24 cellular contexts compared by ENCODE assay signal in genomic region chr16:15444264-15444663, GRCh38. TPM values are rescaled to one million over a fixed set of nuclear protein-coding genes. Genes with fewer than 3 reads are reported as not detected.
A peak's percentile ranks its signal among the peaks of the same experiment; 100 is the strongest.
DNase-seq lines count a peak whose midpoint lies in the region; ATAC-seq, FAIRE-seq and TF ChIP-seq lines count a peak whose summit lies in the region.
"Had no signal": no experiment of that assay in that cellular context is flagged by ENCODE, and none has a peak within 500 bp of the region (broad histone marks: within the 10 kb centered on the region; RNA-seq: fewer than 3 reads in every experiment).

No MANE protein-coding gene starts in this region.

- H3K4me1 Mint-ChIP-seq in WTC11 = no peaks in the 10 kb centered on the region
- H3K4me1 Mint-ChIP-seq in activated CD4-positive, alpha-beta T cell treated with anti-CD3 and anti-CD28 coated beads for 36 hours = peaks cover 2% of the 10 kb centered on the region
- H3K4me1 Mint-ChIP-seq: GM23338 had no signal

- H3K9me3 ChIP-seq in A549 (peaks cover 9% of the 10 kb centered on the region; the same call in 1 of the 3 replicates), H1 (ENCODE audit: insufficient read depth in 2 of 2, low read depth in 1 of 2, low read length in 1 of 2) (no peaks in the 10 kb centered on the region), right lobe of liver (peaks cover 0 to 5% (median 0%) of the 10 kb centered on the region in 4 donors), ovary (no peaks in the 10 kb centered on the region)
- H3K9me3 ChIP-seq: HAP-1 had no signal

- H2BK5ac ChIP-seq in H1 (ENCODE audit: low read depth, low read length) = no peak overlapping the region

- H3K23ac ChIP-seq in H1 (ENCODE audit: insufficient read length) = no peak overlapping the region

- H3K4me3 Mint-ChIP-seq in WTC11 = no peak overlapping the region
- no peak overlapping the region for H3K4me3 Mint-ChIP-seq in activated CD4-positive, alpha-beta T cell treated with anti-CD3 and anti-CD28 coated beads for 36 hours
- H3K4me3 Mint-ChIP-seq: CD4-positive, alpha-beta memory T cell; GM23338 had no signal

- no peaks in the 10 kb centered on the region for H3K27me3 Mint-ChIP-seq in WTC11 (ENCODE audit: low read depth)
- H3K27me3 Mint-ChIP-seq in activated CD4-positive, alpha-beta T cell treated with anti-CD3 and anti-CD28 coated beads for 36 hours = peaks cover 2% of the 10 kb centered on the region

- no peak overlapping the region for H3K18ac ChIP-seq in H1 (ENCODE audit: extremely low read depth, low read length)

- TF ChIP-seq RAD21 in A549 (conservative IDR thresholded peaks at IDR 0.05 in 1 of 2, IDR thresholded peaks at IDR 0.05 in 1 of 2) (no peak), H1 (IDR thresholded peaks at IDR 0.05 in 1 of 2, conservative IDR thresholded peaks at IDR 0.05 in 1 of 2; ENCODE audit: low read depth in 2 of 2, low read length in 2 of 2) (no peak)

- no peaks in the 10 kb centered on the region for H3K27me3 ChIP-seq in H1 (replicated peaks in 1 of 4; ENCODE audit: control insufficient read depth in 3 of 4, extremely low read depth in 1 of 4, insufficient read depth in 3 of 4, low read length in 3 of 4)
- no peaks in the 10 kb centered on the region for H3K27me3 ChIP-seq in right lobe of liver
- H3K27me3 ChIP-seq in ovary = no peaks in the 10 kb centered on the region

- CTCF ChIA-PET in A549 (lab: Yijun Ruan, JAX) = interaction anchor here (0.6 to 1.6 kb wide), 5 partner anchors 13 to 106 kb away, joined by 3 to 7 read pairs (median 4); no protein-coding TSS in a partner anchor
- CTCF ChIA-PET in WTC11 (lab: Charles Lee) = interaction anchor here (0.5 to 0.8 kb wide), 2 partner anchors 35 to 107 kb away, joined by 3 to 4 read pairs; no protein-coding TSS in a partner anchor
- CTCF ChIA-PET in H1 (lab: Charles Lee; ENCODE audit: partially characterized antibody) = no interaction called here
- CTCF ChIA-PET in activated CD4-positive, alpha-beta T cell treated with anti-CD3 and anti-CD28 coated beads for 36 hours (lab: Charles Lee) = no interaction called here

- no peak for TF ChIP-seq EP300 in A549 (IDR thresholded peaks at IDR 0.05)
- TF ChIP-seq EP300 in H1 (IDR thresholded peaks at IDR 0.05; ENCODE audit: borderline replicate concordance in 1 of 2, low read depth in 2 of 2, low read length in 2 of 2) = no peak
- TF ChIP-seq EP300 in ovary (IDR thresholded peaks at IDR 0.05) = no peak

- H4K8ac ChIP-seq in H1 (ENCODE audit: extremely low read depth, insufficient read depth, low read length) = no peak overlapping the region

- no peak for TF ChIP-seq POLR2A in A549 (IDR thresholded peaks at IDR 0.05; ENCODE audit: low read length)
- no peak for TF ChIP-seq POLR2A in H1 (IDR thresholded peaks at IDR 0.05; ENCODE audit: control extremely low read depth in 1 of 2, low read depth in 2 of 2, low read length in 2 of 2)
- no peak for TF ChIP-seq POLR2A in right lobe of liver (IDR thresholded peaks at IDR 0.05)
- no peak for TF ChIP-seq POLR2A in ovary (IDR thresholded peaks at IDR 0.05)

- POLR2A ChIA-PET in A549 (lab: Yijun Ruan, JAX) (interaction anchor here (1.1 to 1.4 kb wide), 2 partner anchors 10 to 47 kb away, joined by 3 to 4 read pairs; partner anchors contain the start of gene BMERB1), WTC11 (lab: Charles Lee) (no interaction called here), H1 (lab: Charles Lee; ENCODE audit: partially characterized antibody) (interaction anchor here (0.6 kb wide), 1 partner anchor 553 kb away, joined by 4 read pairs; no protein-coding TSS in a partner anchor)
- POLR2A ChIA-PET in activated CD4-positive, alpha-beta T cell treated with anti-CD3 and anti-CD28 coated beads for 36 hours (lab: Charles Lee) = interaction anchor here (0.6 to 0.7 kb wide), 2 partner anchors 36 to 612 kb away, joined by 3 to 4 read pairs; no protein-coding TSS in a partner anchor

- H3K36me3 Mint-ChIP-seq in WTC11 = 0 out of 2 replicates have a peak, but pooled peaks cover 3% of the 10 kb centered on the region
- no peaks in the 10 kb centered on the region for H3K36me3 Mint-ChIP-seq in activated CD4-positive, alpha-beta T cell treated with anti-CD3 and anti-CD28 coated beads for 36 hours (ENCODE audit: low read depth)
- H3K36me3 Mint-ChIP-seq: CD4-positive, alpha-beta memory T cell had no signal

- H4K91ac ChIP-seq in H1 (replicated peaks; ENCODE audit: insufficient read length, low read length) = no peak overlapping the region

- H2BK15ac ChIP-seq in H1 (ENCODE audit: low read length) = no peak overlapping the region

- DNase-seq in A549 (ENCODE audit: low read depth in 1 of 2, low spot score in 1 of 2) (no peak), WTC11 (ENCODE audit: low spot score) (no peak), H1 (ENCODE audit: low read depth in 1 of 2, low spot score in 2 of 2) (no peak), right lobe of liver (no peak), SK-N-DZ (ENCODE audit: low spot score) (no peak), ovary (no peak)
- no peak for DNase-seq in activated CD4-positive, alpha-beta T cell treated with anti-CD3 and anti-CD28 coated beads for 36 hours
- DNase-seq: ACHN; AML-193; C1 segment of cervical spinal cord; Calu3; CD4-positive, alpha-beta memory T cell; COR-L47; DMS53; DMS79 treated with DMSO at 0.1 percent for 48 hours; GF-D8 had no signal

- no peak overlapping the region for H3K9ac ChIP-seq in H1 (replicated peaks in 1 of 4; ENCODE audit: extremely low read depth in 1 of 4, low read depth in 3 of 4, low read length in 3 of 4)

- H3K14ac ChIP-seq in H1 (ENCODE audit: insufficient read length) = no peak overlapping the region

- peaks cover 13% of the 10 kb centered on the region for H3K9me3 Mint-ChIP-seq in WTC11
- no peaks in the 10 kb centered on the region for H3K9me3 Mint-ChIP-seq in activated CD4-positive, alpha-beta T cell treated with anti-CD3 and anti-CD28 coated beads for 36 hours (ENCODE audit: low read depth)

- H2AFZ ChIP-seq in H1 (ENCODE audit: low read length) = no peak overlapping the region
- H2AFZ ChIP-seq: GM23338 had no signal

- H3K4me1 ChIP-seq in A549 (peaks cover 43% of the 10 kb centered on the region), H1 (replicated peaks in 1 of 4; ENCODE audit: control insufficient read depth in 3 of 4, insufficient read depth in 4 of 4, low read length in 3 of 4) (no peaks in the 10 kb centered on the region), right lobe of liver (peaks cover 0 to 31% (median 13%) of the 10 kb centered on the region in 4 donors), ovary (ENCODE audit: insufficient read depth) (peaks cover 5% of the 10 kb centered on the region)
- H3K4me1 ChIP-seq: HAP-1 had no signal

- H3K56ac ChIP-seq in H1 (replicated peaks; ENCODE audit: insufficient read length, low read depth, low read length) = no peak overlapping the region

- FAIRE-seq in A549 (lab: Jason Lieb, UNC) (no peak), H1 (lab: Jason Lieb, UNC) (no peak)
- FAIRE-seq: A204.1, GM12891, GM18507, H54 had no signal

- no peak overlapping the region for H4K5ac ChIP-seq in H1 (ENCODE audit: insufficient read length, low read depth, low read length)

- TF ChIP-seq CTCF in A549 (IDR thresholded peaks at IDR 0.05) (no peak), WTC11 (IDR thresholded peaks at IDR 0.05) (no peak), H1 (IDR thresholded peaks at IDR 0.05; ENCODE audit: control extremely low read depth in 1 of 3, insufficient read depth in 1 of 3, low read depth in 1 of 3, low read length in 3 of 3) (no peak), right lobe of liver (IDR thresholded peaks at IDR 0.05) (no peak), ovary (IDR thresholded peaks at IDR 0.05) (no peak)

- no peak overlapping the region for H2BK20ac ChIP-seq in H1 (ENCODE audit: low read length)

- peaks cover 0 to 1% of the 10 kb centered on the region in 2 experiments for H4K20me1 ChIP-seq in H1 (replicated peaks in 1 of 2; ENCODE audit: control insufficient read depth in 1 of 2, insufficient read depth in 2 of 2, low read length in 2 of 2)

- H3K4ac ChIP-seq in H1 (replicated peaks; ENCODE audit: insufficient read length, low read depth, low read length) = no peak overlapping the region

- ATAC-seq in A549 (no peak), WTC11 (no peak), right lobe of liver (no peak), HG02763 (IDR thresholded peaks at IDR 0.05; ENCODE audit: unreplicated experiment) (no peak)
- ATAC-seq in activated CD4-positive, alpha-beta T cell treated with anti-CD3 and anti-CD28 coated beads for 36 hours = no peak
- ATAC-seq: GM23338 had no signal

- H3K27ac ChIP-seq in A549 = peak overlapping the region in 1 of 2 experiments; percentile 85; a peak in 1 of 6 replicates
- no peak overlapping the region for H3K27ac ChIP-seq in H1 (ENCODE audit: low read depth, low read length)
- H3K27ac ChIP-seq in right lobe of liver = peak overlapping the region in 2 of 3 donors; percentile 31 to 58
- H3K27ac ChIP-seq in ovary = no peak overlapping the region
- H3K27ac ChIP-seq: 22Rv1 had no signal

- no peak overlapping the region for H3K4me3 ChIP-seq in A549
- H3K4me3 ChIP-seq in H1 (ENCODE audit: extremely low read depth in 1 of 4, insufficient read depth in 2 of 4, low read depth in 3 of 4, low read length in 4 of 4) = no peak overlapping the region
- H3K4me3 ChIP-seq in right lobe of liver = no peak overlapping the region
- no peak overlapping the region for H3K4me3 ChIP-seq in ovary
- H3K4me3 ChIP-seq: GM23338, HAP-1 had no signal

- no peak overlapping the region for H3K4me2 ChIP-seq in A549
- no peak overlapping the region for H3K4me2 ChIP-seq in H1 (ENCODE audit: insufficient read depth in 1 of 2, low read depth in 2 of 2, low read length in 2 of 2)
- H3K4me2 ChIP-seq: GM23338 had no signal

- H3K79me1 ChIP-seq in H1 (ENCODE audit: low read depth, low read length) = no peaks in the 10 kb centered on the region

- 98% methylated on average over 3 of the region's 3 CpGs for WGBS in A549 (ENCODE audit: missing lambda C conversion rate)
- WGBS in H1 (ENCODE audit: extremely low coverage in 1 of 2, insufficient coverage in 1 of 2, insufficient read length in 1 of 2, insufficient replicate concordance in 2 of 2, low coverage in 1 of 2, low lambda C conversion rate in 2 of 2, missing lambda C conversion rate in 1 of 2), 2 experiments = 92% methylated on average over 3 of the region's 3 CpGs; no CpG with 5 or more reads in 1 of the 2 experiments
- 46% methylated on average over 3 of the region's 3 CpGs for WGBS in right lobe of liver (ENCODE audit: insufficient coverage, low coverage, low lambda C conversion rate, missing lambda C conversion rate)
- 92 to 95% (median 95%) methylated on average over 3 of the region's 3 CpGs for WGBS in ovary, 3 donors

- H3K79me2 ChIP-seq in H1 (ENCODE audit: control insufficient read depth in 1 of 2, insufficient read depth in 2 of 2, low read length in 2 of 2) = peaks cover 0 to 6% of the 10 kb centered on the region in 2 experiments; a peak in 1 of 4 replicates

- no peaks in the 10 kb centered on the region for H3K36me3 ChIP-seq in H1 (ENCODE audit: control insufficient read depth in 2 of 4, insufficient read depth in 4 of 4, low read length in 3 of 4)
- no peaks in the 10 kb centered on the region for H3K36me3 ChIP-seq in right lobe of liver
- H3K36me3 ChIP-seq in ovary = no peaks in the 10 kb centered on the region
- H3K36me3 ChIP-seq: HAP-1 had no signal

- no peak overlapping the region for H2BK12ac ChIP-seq in H1 (ENCODE audit: low read depth, low read length)

- no peak overlapping the region for H3K27ac Mint-ChIP-seq in WTC11
- no peak overlapping the region for H3K27ac Mint-ChIP-seq in activated CD4-positive, alpha-beta T cell treated with anti-CD3 and anti-CD28 coated beads for 36 hours
- H3K27ac Mint-ChIP-seq: CD4-positive, alpha-beta memory T cell; GM23338 had no signal

- no peak overlapping the region for H2BK120ac ChIP-seq in H1 (replicated peaks; ENCODE audit: low read depth, low read length)

- intact Hi-C loops in right lobe of liver (cut with DNase I) = no loop called here
- intact Hi-C loops in activated CD4-positive, alpha-beta T cell treated with anti-CD3 and anti-CD28 coated beads for 36 hours (cut with DNase I, micrococcal nuclease) = no loop called here
- intact Hi-C loops in ovary (cut with DNase I) = no loop called here

- no peak overlapping the region for H2AK5ac ChIP-seq in H1 (ENCODE audit: low read depth, low read length)

- no peaks in the 10 kb centered on the region for H3K23me2 ChIP-seq in H1 (ENCODE audit: low read depth, low read length)

RNA-seq across cellular contexts. Expression of gene BMERB1, which starts 9.9 kb away (rescaled TPM):
- polyA plus RNA-seq in A549 (2011; rRNA removed) = 44.7 and 45.2 TPM in 2 replicates
- 27.1 and 31.5 TPM in 2 replicates for polyA plus RNA-seq in A549 (2012; cell fraction: cytosol; rRNA removed)
- 21.0 and 21.6 TPM in 2 replicates for polyA plus RNA-seq in A549 (2012; cell fraction: nucleus; rRNA removed)
- polyA plus RNA-seq in A549 (2017; fragmentation: RNase III; extraction: RNeasy Plus Mini Kit Qiagen cat#74134 plus additional on column Dnase treatment) = 34.8 to 48.9 TPM (median 47.3 TPM) in 3 replicates
- 34.4 and 40.5 TPM in 2 replicates for polyA minus RNA-seq in A549 (2011; rRNA and poly(A)+ RNA removed)
- 13.6 to 20.5 TPM (median 19.7 TPM) in 3 replicates for total RNA-seq in WTC11 (2021)
- 23.5 and 26.1 TPM in 2 replicates for total RNA-seq in H1 (2021; fragmentation: NEBNext Ultra II Directional; extraction: Animal tissue kit (Norgen Biotek cat#: 25700))
- 27.1 and 29.5 TPM in 2 replicates for polyA plus RNA-seq in H1 (2011; rRNA removed)
- polyA plus RNA-seq in H1 (2011; cell fraction: cytosol; rRNA removed) = 30.0 TPM
- polyA plus RNA-seq in H1 (2011; cell fraction: nucleus; rRNA removed) = 22.4 TPM
- polyA plus RNA-seq in H1 (2012, experiment 1 of 2) = 26.8 to 31.5 TPM (median 28.7 TPM) in 4 replicates
- 10.1 TPM for polyA plus RNA-seq in H1 (2012, experiment 2 of 2)
- 10.8 TPM for polyA plus RNA-seq in H1 (2013, experiment 1 of 2)
- 12.0 TPM for polyA plus RNA-seq in H1 (2013, experiment 2 of 2)
- polyA minus RNA-seq in H1 (2011; rRNA and poly(A)+ RNA removed) = 23.5 and 25.4 TPM in 2 replicates
- 9.5 TPM for polyA minus RNA-seq in H1 (2011; cell fraction: cytosol; rRNA and poly(A)+ RNA removed)
- polyA minus RNA-seq in H1 (2011; cell fraction: nucleus; rRNA and poly(A)+ RNA removed) = 12.5 TPM
- 10 to 100 TPM in 4 of 6 experiments, 1 to 10 TPM in 2; 7.0 to 24.0 (median 10.5) TPM for total RNA-seq in right lobe of liver
- total RNA-seq in activated CD4-positive, alpha-beta T cell treated with anti-CD3 and anti-CD28 coated beads for 36 hours = 10 to 100 TPM; 10.1 to 11.6 TPM
- polyA plus RNA-seq in SK-N-DZ (2014; cell fraction: cytosol; rRNA removed) = 36.7 and 45.9 TPM in 2 replicates
- polyA plus RNA-seq in SK-N-DZ (2014; cell fraction: nucleus; rRNA removed) = 18.1 and 23.6 TPM in 2 replicates
- 10 to 100 TPM; 22.6 to 77.5 (median 66.8) TPM for total RNA-seq in ovary
- 10 to 100 TPM; 54.9 to 65.2 TPM for polyA plus RNA-seq in ovary

RNA-seq across cellular contexts. Expression of gene MPV17L, which starts 48.7 kb away (rescaled TPM):
- polyA plus RNA-seq in A549 (2011; rRNA removed) = 5.8 and 6.6 TPM in 2 replicates
- 4.6 and 6.0 TPM in 2 replicates for polyA plus RNA-seq in A549 (2012; cell fraction: cytosol; rRNA removed)
- polyA plus RNA-seq in A549 (2012; cell fraction: nucleus; rRNA removed) = 2.7 and 3.1 TPM in 2 replicates
- polyA plus RNA-seq in A549 (2017; fragmentation: RNase III; extraction: RNeasy Plus Mini Kit Qiagen cat#74134 plus additional on column Dnase treatment) = 3.1 to 3.7 TPM (median 3.7 TPM) in 3 replicates
- polyA minus RNA-seq in A549 (2011; rRNA and poly(A)+ RNA removed) = 8.9 and 9.6 TPM in 2 replicates
- 5.4 to 8.4 TPM (median 6.4 TPM) in 3 replicates for total RNA-seq in WTC11 (2021)
- 7.3 and 8.2 TPM in 2 replicates for total RNA-seq in H1 (2021; fragmentation: NEBNext Ultra II Directional; extraction: Animal tissue kit (Norgen Biotek cat#: 25700))
- polyA plus RNA-seq in H1 (2011; rRNA removed) = 5.4 and 6.7 TPM in 2 replicates
- 4.5 TPM for polyA plus RNA-seq in H1 (2011; cell fraction: cytosol; rRNA removed)
- 3.4 TPM for polyA plus RNA-seq in H1 (2011; cell fraction: nucleus; rRNA removed)
- polyA plus RNA-seq in H1 (2012, experiment 1 of 2) = 3.3 to 4.2 TPM (median 3.9 TPM) in 4 replicates
- polyA plus RNA-seq in H1 (2012, experiment 2 of 2) = 4.5 TPM
- polyA plus RNA-seq in H1 (2013, experiment 1 of 2) = 4.2 TPM
- 3.7 TPM for polyA plus RNA-seq in H1 (2013, experiment 2 of 2)
- 6.9 and 7.3 TPM in 2 replicates for polyA minus RNA-seq in H1 (2011; rRNA and poly(A)+ RNA removed)
- polyA minus RNA-seq in H1 (2011; cell fraction: cytosol; rRNA and poly(A)+ RNA removed) = 7.8 TPM
- polyA minus RNA-seq in H1 (2011; cell fraction: nucleus; rRNA and poly(A)+ RNA removed) = 4.5 TPM
- 10 to 100 TPM in 5 of 6 experiments, 1 to 10 TPM in 1; 9.3 to 18.8 (median 16.0) TPM for total RNA-seq in right lobe of liver
- not detected for total RNA-seq in activated CD4-positive, alpha-beta T cell treated with anti-CD3 and anti-CD28 coated beads for 36 hours
- 8.8 and 11.2 TPM in 2 replicates for polyA plus RNA-seq in SK-N-DZ (2014; cell fraction: cytosol; rRNA removed)
- 2.7 and 3.5 TPM in 2 replicates for polyA plus RNA-seq in SK-N-DZ (2014; cell fraction: nucleus; rRNA removed)
- total RNA-seq in ovary = 10 to 100 TPM in 5 of 7 donors, 1 to 10 TPM in 2; 4.7 to 13.9 (median 11.0) TPM
- 1 to 10 TPM; 3.8 to 7.0 TPM for polyA plus RNA-seq in ovary
- total RNA-seq: CD4-positive, alpha-beta memory T cell had no signal
- polyA plus RNA-seq: CD4-positive, alpha-beta memory T cell had no signal

Comparison
In these comparisons a context has a peak if more than half of its experiments do, and no peak if none do; other contexts are left out.
1. H3K27ac ChIP-seq: peak in right lobe of liver (2 of 3); none in H1 (single experiment) and ovary (0 of 2).
2. CTCF ChIA-PET loops: an anchor here in A549 (0.6 to 1.6 kb wide) and WTC11 (0.5 to 0.8 kb wide); none called in H1 and activated CD4-positive, alpha-beta T cell treated with anti-CD3 and anti-CD28 coated beads for 36 hours.